24 cellular contexts compared by ENCODE assay signal in the genomic region with DNA sequence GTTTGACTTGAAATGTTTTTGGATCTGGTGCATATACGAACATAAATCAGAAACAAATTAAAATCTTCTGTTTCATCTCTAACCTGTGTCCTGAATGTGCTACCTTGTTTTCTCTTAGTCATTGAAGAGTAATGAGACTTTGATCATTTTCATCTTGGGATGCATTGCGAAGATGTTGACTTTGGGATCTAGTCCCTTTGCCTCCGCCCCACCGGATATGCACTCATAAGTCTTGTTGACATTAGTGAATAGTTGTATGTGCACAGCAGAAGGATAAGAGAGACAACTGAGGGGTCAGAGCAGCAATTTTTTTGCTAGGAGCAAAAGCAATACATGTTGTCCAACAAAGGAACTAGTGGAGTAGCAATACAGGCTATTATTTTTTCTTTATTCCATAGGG. TPM values are rescaled to one million over a fixed set of nuclear protein-coding genes. Genes with fewer than 3 reads are reported as not detected.
DNase-seq lines count a peak whose midpoint lies in the region; ATAC-seq and TF ChIP-seq lines count a peak whose summit lies in the region.
"Had no signal": no experiment of that assay in that cellular context is flagged by ENCODE, and none has a peak within 500 bp of the region (broad histone marks: within the 10 kb centered on the region; RNA-seq: fewer than 3 reads in every experiment).

No MANE protein-coding gene starts in this region.

- no peaks in the 10 kb centered on the region for H3K36me3 Mint-ChIP-seq in MCF 10A (ENCODE audit: insufficient read depth, unreplicated experiment)
- H3K36me3 Mint-ChIP-seq in activated T-helper 17 cell treated with anti-CD3 and anti-CD28 coated beads, Interleukin-2, amount 50 U/mL, for 72 hours (ENCODE audit: low read depth): no peaks in the 10 kb centered on the region
- H3K36me3 Mint-ChIP-seq: CD14-positive monocyte; natural killer cell treated with Interleukin-12 subunit alpha and Interleukin-12 subunit beta and Interleukin-15 and Interleukin-18, amount 100 ng/mL, for 72 hours had no signal

- CTCF ChIA-PET in MCF 10A (lab: Yijun Ruan, JAX): interaction anchor here (0.5 to 1.3 kb wide), 3 partner anchors 53 to 221 kb away, joined by 3 to 6 read pairs (median 4); no protein-coding TSS in a partner anchor

- DNase-seq in MCF 10A (ENCODE audit: unreplicated experiment) (no peak), breast epithelium (ENCODE audit: low spot score in 2 of 2) (no peak), RPMI7951 (ENCODE audit: low read depth) (peak; percentile 37), foreskin fibroblast (peak; percentile 11 to 31)
- no peak for DNase-seq in effector CD4-positive, alpha-beta T cell
- DNase-seq: activated B cell treated with CpG ODN at 0.5 μM for 24 hours; activated CD4-positive, alpha-beta memory T cell treated with anti-CD3 and anti-CD28 coated beads, Interleukin-2, amount 10 ng/mL, durations not matched to agents 7 days and 5 days; activated T-cell treated with anti-CD3 and anti-CD28 coated beads, Interleukin-2, amount 50 U/mL, for 1 hour; DMS 273 treated with DMSO at 0.1 percent for 48 hours; hypothalamus; NCI-H1694; SIG-M5; stimulated activated CD4-positive, alpha-beta T cell treated with anti-CD3 and anti-CD28 coated beads, Interleukin-4, amount 100 ng/mL, for 24 hours; upper lobe of right lung had no signal

- no peak for TF ChIP-seq POLR2A in breast epithelium (IDR thresholded peaks at IDR 0.05)

- intact Hi-C loops in MCF 10A (cut with micrococcal nuclease) (no loop called here), breast epithelium (cut with DNase I; ENCODE audit: low total_unique reads) (no loop called here)

- no TSS peak for BruUV-seq in MCF 10A (replicated peaks; lab: Mats Ljungman, UMichigan)

- H3K27ac Mint-ChIP-seq in MCF 10A (ENCODE audit: low read depth, unreplicated experiment): peak overlapping the region; percentile 63
- no peak overlapping the region for H3K27ac Mint-ChIP-seq in activated T-helper 17 cell treated with anti-CD3 and anti-CD28 coated beads, Interleukin-2, amount 50 U/mL, for 72 hours
- H3K27ac Mint-ChIP-seq: activated B cell treated with CpG ODN at 0.5 μM for 24 hours; activated CD4-positive, alpha-beta memory T cell treated with anti-CD3 and anti-CD28 coated beads, Interleukin-2, amount 10 ng/mL, durations not matched to agents 7 days and 5 days; activated naive CD4-positive, alpha-beta T cell treated with anti-CD3 and anti-CD28 coated beads for 36 hours; CD14-positive monocyte; natural killer cell treated with Interleukin-12 subunit alpha and Interleukin-12 subunit beta and Interleukin-15 and Interleukin-18, amount 100 ng/mL, for 72 hours; progenitor cell of endocrine pancreas had no signal

- ATAC-seq in SK-N-SH treated with all-trans-retinoic acid at 6 μM for 48 hours (no peak), HG03521 (IDR thresholded peaks at IDR 0.05; ENCODE audit: unreplicated experiment) (no peak)
- no peak for ATAC-seq in activated T-helper 17 cell treated with anti-CD3 and anti-CD28 coated beads, Interleukin-2, amount 50 U/mL, for 72 hours (replicated peaks)

- POLR2A ChIA-PET in MCF 10A (lab: Yijun Ruan, JAX): interaction anchor here (0.9 to 6.3 kb wide), 12 partner anchors 9 to 166 kb away, joined by 3 to 116 read pairs (median 12); a partner anchor contains a TSS

- H3K36me3 ChIP-seq in breast epithelium: no peaks in the 10 kb centered on the region
- H3K36me3 ChIP-seq: HAP-1, upper lobe of right lung had no signal

- TF ChIP-seq CTCF in MCF 10A (IDR thresholded peaks at IDR 0.05; ENCODE audit: unreplicated experiment): no peak
- TF ChIP-seq CTCF in breast epithelium (IDR thresholded peaks at IDR 0.05): no peak
- TF ChIP-seq CTCF in foreskin fibroblast (IDR thresholded peaks at IDR 0.05; ENCODE audit: low read depth, low read length): no peak

- H3K9me3 Mint-ChIP-seq in MCF 10A (ENCODE audit: unreplicated experiment): no peaks in the 10 kb centered on the region
- H3K9me3 Mint-ChIP-seq in activated T-helper 17 cell treated with anti-CD3 and anti-CD28 coated beads, Interleukin-2, amount 50 U/mL, for 72 hours: no peaks in the 10 kb centered on the region
- H3K9me3 Mint-ChIP-seq: activated B cell treated with CpG ODN at 0.5 μM for 24 hours; activated CD4-positive, alpha-beta memory T cell treated with anti-CD3 and anti-CD28 coated beads, Interleukin-2, amount 10 ng/mL, durations not matched to agents 7 days and 5 days; activated naive CD4-positive, alpha-beta T cell treated with anti-CD3 and anti-CD28 coated beads for 36 hours; CD14-positive monocyte; natural killer cell treated with Interleukin-12 subunit alpha and Interleukin-12 subunit beta and Interleukin-15 and Interleukin-18, amount 100 ng/mL, for 72 hours had no signal

- peaks cover 25% of the 10 kb centered on the region for H3K4me1 Mint-ChIP-seq in MCF 10A (ENCODE audit: insufficient read depth, unreplicated experiment)
- H3K4me1 Mint-ChIP-seq in activated T-helper 17 cell treated with anti-CD3 and anti-CD28 coated beads, Interleukin-2, amount 50 U/mL, for 72 hours: no peaks in the 10 kb centered on the region
- H3K4me1 Mint-ChIP-seq: activated B cell treated with CpG ODN at 0.5 μM for 24 hours, CD14-positive monocyte had no signal

- H3K27me3 ChIP-seq in breast epithelium: no peaks in the 10 kb centered on the region
- H3K27me3 ChIP-seq: foreskin keratinocyte, upper lobe of right lung had no signal

- no peak overlapping the region for H3K27ac ChIP-seq in breast epithelium
- H3K27ac ChIP-seq: foreskin keratinocyte, upper lobe of right lung had no signal

- no peak overlapping the region for H3K4me3 ChIP-seq in breast epithelium
- H3K4me3 ChIP-seq in foreskin fibroblast (ENCODE audit: low read depth in 1 of 2, low read length in 2 of 2): no peak overlapping the region
- H3K4me3 ChIP-seq: HAP-1, skin epidermis, upper lobe of right lung had no signal

- H3K27me3 Mint-ChIP-seq in MCF 10A (ENCODE audit: insufficient read depth, unreplicated experiment): no peaks in the 10 kb centered on the region
- H3K27me3 Mint-ChIP-seq in activated T-helper 17 cell treated with anti-CD3 and anti-CD28 coated beads, Interleukin-2, amount 50 U/mL, for 72 hours: peaks cover 8% of the 10 kb centered on the region
- H3K27me3 Mint-ChIP-seq: progenitor cell of endocrine pancreas had no signal

- no peak overlapping the region for H3K4me3 Mint-ChIP-seq in MCF 10A (ENCODE audit: unreplicated experiment)
- H3K4me3 Mint-ChIP-seq in activated T-helper 17 cell treated with anti-CD3 and anti-CD28 coated beads, Interleukin-2, amount 50 U/mL, for 72 hours: no peak overlapping the region
- H3K4me3 Mint-ChIP-seq: activated B cell treated with CpG ODN at 0.5 μM for 24 hours; activated CD4-positive, alpha-beta memory T cell treated with anti-CD3 and anti-CD28 coated beads, Interleukin-2, amount 10 ng/mL, durations not matched to agents 7 days and 5 days; activated naive CD4-positive, alpha-beta T cell treated with anti-CD3 and anti-CD28 coated beads for 36 hours; CD14-positive monocyte; natural killer cell treated with Interleukin-12 subunit alpha and Interleukin-12 subunit beta and Interleukin-15 and Interleukin-18, amount 100 ng/mL, for 72 hours had no signal

- H3K9me3 ChIP-seq in breast epithelium: no peaks in the 10 kb centered on the region
- H3K9me3 ChIP-seq: HAP-1, upper lobe of right lung had no signal

- peaks cover 3 to 11% of the 10 kb centered on the region in 2 donors for H3K4me1 ChIP-seq in breast epithelium

TF ChIP-seq in SK-N-SH treated with all-trans-retinoic acid at 6 μM for 48 hours, 23 proteins besides CTCF, POLR2A, EP300 and RAD21 (continues in another document):
- TF ChIP-seq RARB (CRISPR knock-in tag; IDR thresholded peaks at IDR 0.05): no peak
- no peak for TF ChIP-seq ZNF70 (CRISPR knock-in tag; IDR thresholded peaks at IDR 0.05)
- no peak for TF ChIP-seq TOX (CRISPR knock-in tag; IDR thresholded peaks at IDR 0.05; ENCODE audit: borderline replicate concordance)
- TF ChIP-seq PPARA (CRISPR knock-in tag; IDR thresholded peaks at IDR 0.05; ENCODE audit: borderline replicate concordance): no peak
- no peak for TF ChIP-seq ARNTL (CRISPR knock-in tag; IDR thresholded peaks at IDR 0.05; ENCODE audit: borderline replicate concordance, low read depth)
- TF ChIP-seq, protein P1, sequence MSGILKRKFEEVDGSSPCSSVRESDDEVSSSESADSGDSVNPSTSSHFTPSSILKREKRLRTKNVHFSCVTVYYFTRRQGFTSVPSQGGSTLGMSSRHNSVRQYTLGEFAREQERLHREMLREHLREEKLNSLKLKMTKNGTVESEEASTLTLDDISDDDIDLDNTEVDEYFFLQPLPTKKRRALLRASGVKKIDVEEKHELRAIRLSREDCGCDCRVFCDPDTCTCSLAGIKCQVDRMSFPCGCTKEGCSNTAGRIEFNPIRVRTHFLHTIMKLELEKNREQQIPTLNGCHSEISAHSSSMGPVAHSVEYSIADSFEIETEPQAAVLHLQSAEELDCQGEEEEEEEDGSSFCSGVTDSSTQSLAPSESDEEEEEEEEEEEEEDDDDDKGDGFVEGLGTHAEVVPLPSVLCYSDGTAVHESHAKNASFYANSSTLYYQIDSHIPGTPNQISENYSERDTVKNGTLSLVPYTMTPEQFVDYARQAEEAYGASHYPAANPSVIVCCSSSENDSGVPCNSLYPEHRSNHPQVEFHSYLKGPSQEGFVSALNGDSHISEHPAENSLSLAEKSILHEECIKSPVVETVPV (CRISPR knock-in tag; IDR thresholded peaks at IDR 0.05): no peak
- no peak for TF ChIP-seq ZNF8 (CRISPR knock-in tag; IDR thresholded peaks at IDR 0.05)
- no peak for TF ChIP-seq ISL1 (CRISPR knock-in tag; IDR thresholded peaks at IDR 0.05)
- TF ChIP-seq ZNF565 (CRISPR knock-in tag; conservative IDR thresholded peaks at IDR 0.05; ENCODE audit: low read depth): no peak
- TF ChIP-seq ZC3H10 (CRISPR knock-in tag; IDR thresholded peaks at IDR 0.05): no peak
- TF ChIP-seq TCF4 (CRISPR knock-in tag; IDR thresholded peaks at IDR 0.05; ENCODE audit: borderline replicate concordance): no peak

RNA-seq across cellular contexts. Expression of a gene that starts 35.9 kb away (rescaled TPM):
- total RNA-seq in MCF 10A (2022) (26.4 and 28.1 TPM in 2 replicates), breast epithelium (10 to 100 TPM; 18.4 to 28.1 (median 22.3) TPM)
- 57.7 and 67.6 TPM in 2 replicates for total RNA-seq in RPMI7951 (2014; rRNA removed; shearing (Covaris generic))
- total RNA-seq in activated T-helper 17 cell treated with anti-CD3 and anti-CD28 coated beads, Interleukin-2, amount 50 U/mL, for 72 hours: under 1 TPM; 0.09 to 0.19 TPM

Comparison
In these comparisons a context has a peak if more than half of its experiments do, and no peak if none do; other contexts are left out.
1. DNase-seq: peak in RPMI7951 (single experiment) and foreskin fibroblast (2 of 2); none in MCF 10A (single experiment), breast epithelium (0 of 2) and effector CD4-positive, alpha-beta T cell (single experiment).
2. RNA of a gene that starts 35.9 kb away (total RNA-seq): 57.7 to 67.6 TPM in RPMI7951, 26.4 to 28.1 TPM in MCF 10A and 18.4 to 28.1 TPM in breast epithelium; 0.09 to 0.19 TPM in activated T-helper 17 cell treated with anti-CD3 and anti-CD28 coated beads, Interleukin-2, amount 50 U/mL, for 72 hours; every median in the first group is over 10 times any median in the second.